In genomic region chr6:43949451-43950110, GRCh38 we compare ENCODE assay signal across 22 cellular contexts.
DNase-seq lines count a peak whose midpoint lies in the region; ATAC-seq and TF ChIP-seq lines count a peak whose summit lies in the region.
"Had no signal": no experiment of that assay in that cellular context is flagged by ENCODE, and none has a peak within 500 bp of the region (broad histone marks: within the 10 kb centered on the region; RNA-seq: fewer than 3 reads in every experiment).

No MANE protein-coding gene starts in this region.

- H3K4me3 Mint-ChIP-seq in T-helper 2 cell treated with Interferon-gamma antibody and Interleukin-4, amounts not matched to agents 5 μg/mL and 100 μg/mL, for 36 hours, result no peak overlapping the region
- H3K4me3 Mint-ChIP-seq: activated CD4-positive, alpha-beta T cell treated with anti-CD3 and anti-CD28 coated beads, Interleukin-2, amount 10 ng/mL, durations not matched to agents 24 days and 14 days; CD4-positive, alpha-beta T cell; naive thymus-derived CD8-positive, alpha-beta T cell had no signal

- intact Hi-C loops in Right ventricle myocardium superior (cut with DNase I) (loop anchor here (5.0 kb wide), 2 partner anchors 128 to 177 kb away; partner anchors contain the start of gene VEGFA), IMR-90 (cut with micrococcal nuclease) (loop anchor here (2.0 to 10.0 kb wide), 2 partner anchors 177 to 285 kb away; no protein-coding TSS in a partner anchor), dorsolateral prefrontal cortex (cut with DNase I) (no loop called here)

- H3K9me3 Mint-ChIP-seq in T-helper 2 cell treated with Interferon-gamma antibody and Interleukin-4, amounts not matched to agents 5 μg/mL and 100 μg/mL, for 36 hours, result peaks cover 21% of the 10 kb centered on the region

- H3K27ac Mint-ChIP-seq in T-helper 2 cell treated with Interferon-gamma antibody and Interleukin-4, amounts not matched to agents 5 μg/mL and 100 μg/mL, for 36 hours, result no peak overlapping the region
- H3K27ac Mint-ChIP-seq: activated CD4-positive, alpha-beta T cell treated with anti-CD3 and anti-CD28 coated beads, Interleukin-2, amount 10 ng/mL, durations not matched to agents 24 days and 14 days; CD4-positive, alpha-beta T cell had no signal

- no peak overlapping the region; the same call in 1 of the 2 replicates for H2BK20ac ChIP-seq in IMR-90 (ENCODE audit: low read depth, low read length)

- dilution Hi-C loops in IMR-90 (cut with HindIII; ENCODE audit: low sequenced_read_pairs, unreplicated experiment), result no loop called here

- no peak for TF ChIP-seq POLR2A in IMR-90 (IDR thresholded peaks at IDR 0.05; ENCODE audit: low read depth, low read length)

- H4K20me1 ChIP-seq in IMR-90 (ENCODE audit: insufficient read depth, low read length), result no peaks in the 10 kb centered on the region

- H2BK120ac ChIP-seq in IMR-90 (ENCODE audit: low read depth, low read length), result peak overlapping the region; percentile 60

- peak overlapping the region; percentile 68 for H4K91ac ChIP-seq in IMR-90 (ENCODE audit: insufficient read depth, low read depth, low read length)

- H3K27ac ChIP-seq in cardiac muscle cell (peak overlapping the region; percentile 50), IMR-90 (ENCODE audit: insufficient read depth, low read length) (no peak overlapping the region), dorsolateral prefrontal cortex (no peak overlapping the region)
- H3K27ac ChIP-seq: breast epithelium, KMS-11, SJCRH30, upper lobe of left lung had no signal

- TF ChIP-seq CTCF in cardiac muscle cell (IDR thresholded peaks at IDR 0.05; ENCODE audit: low read depth, low read length), result no peak
- TF ChIP-seq CTCF in IMR-90 (conservative IDR thresholded peaks at IDR 0.05; ENCODE audit: low read depth, low read length), result no peak
- no peak for TF ChIP-seq CTCF in dorsolateral prefrontal cortex (IDR thresholded peaks at IDR 0.05 in 54 of 56, conservative IDR thresholded peaks at IDR 0.05 in 2 of 56; ENCODE audit: low read depth in 1 of 56, partially characterized antibody in 56 of 56)

- no peak overlapping the region for H4K5ac ChIP-seq in IMR-90 (ENCODE audit: low read depth, low read length)

- H3K27me3 Mint-ChIP-seq in T-helper 2 cell treated with Interferon-gamma antibody and Interleukin-4, amounts not matched to agents 5 μg/mL and 100 μg/mL, for 36 hours (ENCODE audit: low read depth), result peaks cover 8% of the 10 kb centered on the region

- no peak overlapping the region for H3K9ac ChIP-seq in IMR-90 (ENCODE audit: low read depth, low read length)
- H3K9ac ChIP-seq: KMS-11 had no signal

- H3K27me3 ChIP-seq in cardiac muscle cell, result no peaks in the 10 kb centered on the region
- no peaks in the 10 kb centered on the region for H3K27me3 ChIP-seq in IMR-90 (ENCODE audit: control insufficient read depth, insufficient read depth, low read length)
- H3K27me3 ChIP-seq in dorsolateral prefrontal cortex, result peaks cover 0 to 10% (median 0%) of the 10 kb centered on the region in 45 donors
- H3K27me3 ChIP-seq: breast epithelium, SJCRH30, upper lobe of left lung had no signal

- H3K4me2 ChIP-seq in IMR-90 (ENCODE audit: low read depth, low read length), result no peak overlapping the region
- H3K4me2 ChIP-seq: KMS-11 had no signal

- H2AFZ ChIP-seq in IMR-90 (replicated peaks; ENCODE audit: low read length, poor library complexity), result no peak overlapping the region

- H3K4me1 Mint-ChIP-seq in T-helper 2 cell treated with Interferon-gamma antibody and Interleukin-4, amounts not matched to agents 5 μg/mL and 100 μg/mL, for 36 hours (ENCODE audit: low read depth), result no peaks in the 10 kb centered on the region
- H3K4me1 Mint-ChIP-seq: activated CD4-positive, alpha-beta T cell treated with anti-CD3 and anti-CD28 coated beads, Interleukin-2, amount 10 ng/mL, durations not matched to agents 24 days and 14 days; naive thymus-derived CD8-positive, alpha-beta T cell had no signal

- H3K4me3 ChIP-seq in cardiac muscle cell (no peak overlapping the region), IMR-90 (ENCODE audit: insufficient read depth, low read depth, low read length) (no peak overlapping the region), dorsolateral prefrontal cortex (no peak overlapping the region)
- H3K4me3 ChIP-seq: breast epithelium, SJCRH30, upper lobe of left lung had no signal

- WGBS in IMR-90 (ENCODE audit: extremely low coverage in 2 of 2, insufficient read length in 1 of 2), 2 experiments, result 80% methylated on average over 1 of the region's 4 CpGs; no CpG with 5 or more reads in 1 of the 2 experiments

- no peaks in the 10 kb centered on the region for H3K9me3 ChIP-seq in cardiac muscle cell (ENCODE audit: low read depth)
- peaks cover 7% of the 10 kb centered on the region for H3K9me3 ChIP-seq in IMR-90 (ENCODE audit: control insufficient read depth, insufficient read depth, low read length)

- H3K36me3 ChIP-seq in cardiac muscle cell (no peaks in the 10 kb centered on the region), IMR-90 (ENCODE audit: control insufficient read depth, insufficient read depth, low read length) (no peaks in the 10 kb centered on the region)
- H3K36me3 ChIP-seq: breast epithelium, SJCRH30, upper lobe of left lung had no signal

- peak overlapping the region; percentile 71; the same call in 1 of the 2 replicates for H2AK5ac ChIP-seq in IMR-90 (ENCODE audit: low read depth, low read length)

- peak overlapping the region; percentile 15; the same call in 1 of the 3 replicates for H2BK15ac ChIP-seq in IMR-90 (ENCODE audit: low read depth, low read length)

- no peak overlapping the region for H4K8ac ChIP-seq in IMR-90 (ENCODE audit: low read depth in 2 of 2, low read length in 2 of 2)

- in situ Hi-C loops in IMR-90 (cut with MboI; ENCODE audit: low sequenced_read_pairs), result no loop called here

- H2BK5ac ChIP-seq in IMR-90 (ENCODE audit: low read depth, low read length, poor library complexity, severe bottlenecking), result no peak overlapping the region

- H3K23ac ChIP-seq in IMR-90 (ENCODE audit: low read depth, low read length), result 0 out of 2 replicates have a peak overlapping the region, but pooled peaks have one; percentile 13

- peak overlapping the region; percentile 12 for H3K14ac ChIP-seq in IMR-90 (replicated peaks; ENCODE audit: low read depth, low read length)

- no peaks in the 10 kb centered on the region for H3K79me1 ChIP-seq in IMR-90 (ENCODE audit: low read depth in 1 of 2, low read length in 2 of 2)

- 0 out of 2 replicates have a peak overlapping the region, but pooled peaks have one; percentile 27 for H3K18ac ChIP-seq in IMR-90 (ENCODE audit: low read depth, low read length)

- no peaks in the 10 kb centered on the region; the same call in 1 of the 2 replicates for H3K9me1 ChIP-seq in IMR-90 (ENCODE audit: insufficient read depth, low read length)

- H3K36me3 Mint-ChIP-seq in T-helper 2 cell treated with Interferon-gamma antibody and Interleukin-4, amounts not matched to agents 5 μg/mL and 100 μg/mL, for 36 hours (ENCODE audit: low read depth), result no peaks in the 10 kb centered on the region

- ATAC-seq in Right ventricle myocardium superior (ENCODE audit: poor library complexity) (no peak), IMR-90 (ENCODE audit: low read depth) (no peak)
- ATAC-seq: naive thymus-derived CD8-positive, alpha-beta T cell; PC-3; sciatic nerve had no signal

- H3K4me1 ChIP-seq in cardiac muscle cell (ENCODE audit: low read depth), result peaks cover 28% of the 10 kb centered on the region
- H3K4me1 ChIP-seq in IMR-90 (ENCODE audit: control insufficient read depth, insufficient read depth, low read length), result peaks cover 13% of the 10 kb centered on the region
- H3K4me1 ChIP-seq: breast epithelium, upper lobe of left lung had no signal

- 0 out of 2 replicates have a peak overlapping the region, but pooled peaks have one; percentile 27 for H3K4ac ChIP-seq in IMR-90 (ENCODE audit: low read depth, low read length)

- CTCF ChIA-PET in IMR-90 (lab: Yijun Ruan, JAX), result interaction anchor here (0.7 to 1.1 kb wide), 3 partner anchors 11 to 180 kb away, joined by 3 to 5 read pairs (median 4); no protein-coding TSS in a partner anchor

- TF ChIP-seq RAD21 in IMR-90 (IDR thresholded peaks at IDR 0.05; ENCODE audit: low read length), result peak; percentile 8; the same call in 1 of the 2 replicates

- BruUV-seq in IMR-90 (replicated peaks; lab: Mats Ljungman, UMichigan), result no TSS peak

- H2AK9ac ChIP-seq in IMR-90 (replicated peaks; ENCODE audit: low read depth, low read length, poor library complexity), result no peak overlapping the region

- no peak overlapping the region for H3K56ac ChIP-seq in IMR-90 (ENCODE audit: extremely low read depth, insufficient read depth, low read length)

- POLR2A ChIA-PET in IMR-90 (lab: Charles Lee; ENCODE audit: unreplicated experiment), result interaction anchor here (0.5 kb wide), 1 partner anchor 180 kb away, joined by 3 read pairs; the partner anchor contains the start of gene VEGFA

- DNase-seq in cardiac muscle cell (ENCODE audit: low read depth in 1 of 2, low spot score in 1 of 2) (peak in 1 of 2 donors; percentile 52), Right ventricle myocardium superior (no peak), IMR-90 (no peak), islet precursor cell (peak; percentile 43), ureter (ENCODE audit: low spot score) (peak; percentile 26), dorsolateral prefrontal cortex (no peak)
- DNase-seq in T-helper 2 cell treated with Interferon-gamma antibody and Interleukin-4, amounts not matched to agents 5 μg/mL and 100 μg/mL, for 36 hours (ENCODE audit: low spot score), result no peak
- DNase-seq: activated CD4-positive, alpha-beta T cell treated with anti-CD3 and anti-CD28 coated beads, Interleukin-2, amount 10 ng/mL, durations not matched to agents 24 days and 14 days; CD4-positive, alpha-beta T cell; cortex of kidney; DMS153; GDM1; glutamatergic neuron; NCI-H187; PC-3; T-helper 1 cell; upper lobe of left lung had no signal

TF ChIP-seq in IMR-90, 13 proteins besides CTCF, POLR2A, EP300 and RAD21 (continues in another document):
- no peak for TF ChIP-seq ELK1 (IDR thresholded peaks at IDR 0.05; ENCODE audit: borderline replicate concordance, low read depth, low read length)
- no peak for TF ChIP-seq USF2 (IDR thresholded peaks at IDR 0.05; ENCODE audit: low read depth, low read length)

Comparison
In these comparisons a context has a peak if more than half of its experiments do, and no peak if none do; other contexts are left out.
1. DNase-seq: peak in islet precursor cell (single experiment) and ureter (single experiment); none in Right ventricle myocardium superior (single experiment), IMR-90 (single experiment), T-helper 2 cell treated with Interferon-gamma antibody and Interleukin-4, amounts not matched to agents 5 μg/mL and 100 μg/mL, for 36 hours (single experiment) and dorsolateral prefrontal cortex (0 of 10).
2. intact Hi-C loops: an anchor here in Right ventricle myocardium superior (5.0 kb wide) and IMR-90 (2.0 to 10.0 kb wide); none called in dorsolateral prefrontal cortex.